Comparison of ENCODE assay signal across 8 cellular contexts in genomic region chr6:80105972-80106417, GRCh38. TPM values are rescaled to one million over a fixed set of nuclear protein-coding genes. Genes with fewer than 3 reads are reported as not detected.
DNase-seq lines count a peak whose midpoint lies in the region; ATAC-seq and TF ChIP-seq lines count a peak whose summit lies in the region.

No MANE protein-coding gene starts in this region.

- intact Hi-C loops in heart left ventricle (cut with DNase I) (loop anchor here in 6 of 10 donors (1.0 to 10.0 kb wide), 5 partner anchors 101 to 871 kb away; partner anchors contain the start of genes TTK (in 6 of the 6) and HMGN3 (in 1 of the 6)), cardiac septum (cut with DNase I) (no loop called here), psoas muscle (cut with DNase I) (no loop called here)

- no peaks in the 10 kb centered on the region for H3K9me3 ChIP-seq in heart left ventricle
- H3K9me3 ChIP-seq in Karpas-422 (ENCODE audit: low read length), result no peaks in the 10 kb centered on the region
- no peaks in the 10 kb centered on the region for H3K9me3 ChIP-seq in endodermal cell (ENCODE audit: control insufficient read depth, low read length)
- H3K9me3 ChIP-seq in psoas muscle, result no peaks in the 10 kb centered on the region

- H3K27me3 Mint-ChIP-seq in endodermal cell (ENCODE audit: insufficient read depth), result peaks cover 7% of the 10 kb centered on the region

- H3K4me2 ChIP-seq in Karpas-422 (ENCODE audit: low read depth, low read length, poor library complexity, severe bottlenecking), result peak overlapping the region; percentile 72

- peaks cover 14% of the 10 kb centered on the region for H3K4me1 Mint-ChIP-seq in endodermal cell

- H3K9ac ChIP-seq in Karpas-422 (ENCODE audit: low read length) (peak overlapping the region; percentile 46), endodermal cell (ENCODE audit: extremely low read depth, low read length, poor library complexity, severe bottlenecking) (no peak overlapping the region)

- peak overlapping the region; percentile 97 for H3K27ac Mint-ChIP-seq in endodermal cell

- ATAC-seq in heart left ventricle (peak in 1 of 4 donors; percentile 1), psoas muscle (peak in 1 of 4 donors; percentile 8)

- H3K4me1 ChIP-seq in heart left ventricle, result peaks cover 0 to 25% (median 7%) of the 10 kb centered on the region in 12 donors
- peaks cover 27% of the 10 kb centered on the region for H3K4me1 ChIP-seq in Karpas-422 (ENCODE audit: low read length)
- peaks cover 3% of the 10 kb centered on the region for H3K4me1 ChIP-seq in endodermal cell (ENCODE audit: control insufficient read depth, insufficient read depth, low read length)
- peaks cover 8% of the 10 kb centered on the region for H3K4me1 ChIP-seq in psoas muscle

- DNase-seq in heart left ventricle, result no peak
- no peak for DNase-seq in cardiac septum (ENCODE audit: low spot score)
- DNase-seq in Karpas-422, result no peak
- DNase-seq in endodermal cell, result no peak
- no peak for DNase-seq in psoas muscle
- DNase-seq in HuH-7.5 (ENCODE audit: low spot score), result no peak
- DNase-seq in NCI-H446 (lab: John Stamatoyannopoulos, UW), result no peak
- DNase-seq in NCI-H1105 treated with DMSO at 0.1 percent for 48 hours (lab: John Stamatoyannopoulos, UW), result no peak

- H3K27me3 ChIP-seq in heart left ventricle (no peaks in the 10 kb centered on the region), Karpas-422 (ENCODE audit: low read length) (no peaks in the 10 kb centered on the region), endodermal cell (ENCODE audit: control insufficient read depth, insufficient read depth, low read length, poor library complexity, severe bottlenecking) (no peaks in the 10 kb centered on the region), psoas muscle (ENCODE audit: insufficient read depth in 3 of 3, low read length in 2 of 3) (no peaks in the 10 kb centered on the region)

- 4 to 7% (median 5%) methylated on average over 6 of the region's 6 CpGs for WGBS in heart left ventricle, 4 donors
- 0 to 18% methylated on average over 2 to 5 of the region's 6 CpGs for WGBS in endodermal cell (ENCODE audit: insufficient coverage in 1 of 2, insufficient read length in 1 of 2), 2 experiments
- 2 to 4% (median 2%) methylated on average over 6 of the region's 6 CpGs for WGBS in psoas muscle, 3 donors

- H4K20me1 ChIP-seq in Karpas-422 (ENCODE audit: insufficient read depth, low read depth, low read length), result no peaks in the 10 kb centered on the region

- H3K36me3 Mint-ChIP-seq in endodermal cell (ENCODE audit: low read depth), result peaks cover 7% of the 10 kb centered on the region

- no peak for TF ChIP-seq POLR2A in heart left ventricle (IDR thresholded peaks at IDR 0.05)

- H3K4me3 Mint-ChIP-seq in endodermal cell, result peak overlapping the region; percentile 89

- peak overlapping the region; percentile 38 for H2AFZ ChIP-seq in Karpas-422 (ENCODE audit: low read length)

- H3K27ac ChIP-seq in heart left ventricle (peak overlapping the region; percentile 8 to 95 (median 82)), Karpas-422 (ENCODE audit: low read length) (no peak overlapping the region), endodermal cell (ENCODE audit: low read depth, low read length) (no peak overlapping the region), psoas muscle (peak overlapping the region; percentile 84)

- no peaks in the 10 kb centered on the region for H3K9me3 Mint-ChIP-seq in endodermal cell

- H3K4me3 ChIP-seq in heart left ventricle (peak overlapping the region in 11 of 12 donors; percentile 27 to 96 (median 89)), Karpas-422 (ENCODE audit: low read length) (peak overlapping the region; percentile 95), endodermal cell (ENCODE audit: low read length) (peak overlapping the region; percentile 96), psoas muscle (peak overlapping the region; percentile 93)

- H3K9me2 ChIP-seq in Karpas-422 (replicated peaks; ENCODE audit: insufficient read depth, low read length), result no peaks in the 10 kb centered on the region

- no peak for TF ChIP-seq CTCF in heart left ventricle (IDR thresholded peaks at IDR 0.05)
- no peak for TF ChIP-seq CTCF in endodermal cell (conservative IDR thresholded peaks at IDR 0.05)
- no peak for TF ChIP-seq CTCF in psoas muscle (IDR thresholded peaks at IDR 0.05)

- H3K36me3 ChIP-seq in heart left ventricle (no peaks in the 10 kb centered on the region), Karpas-422 (ENCODE audit: insufficient read depth, low read length) (0 out of 2 replicates have a peak, but pooled peaks cover 11% of the 10 kb centered on the region), endodermal cell (ENCODE audit: control insufficient read depth, insufficient read depth, low read length) (peaks cover 5% of the 10 kb centered on the region), psoas muscle (ENCODE audit: insufficient read depth in 1 of 2, low read depth in 1 of 2) (no peaks in the 10 kb centered on the region)

- H3K79me2 ChIP-seq in Karpas-422 (ENCODE audit: low read length), result peaks cover 40% of the 10 kb centered on the region

RNA-seq across cellular contexts. Expression of gene BCKDHB, which starts 0.5 kb away (rescaled TPM):
- total RNA-seq in heart left ventricle (10 to 100 TPM; 17.3 to 41.9 (median 31.0) TPM), cardiac septum (23.8 TPM), endodermal cell (10 to 100 TPM; 35.1 to 36.4 TPM), psoas muscle (10 to 100 TPM in 1 of 4 donors, 1 to 10 TPM in 3; 6.5 to 13.9 (median 7.0) TPM)
- polyA plus RNA-seq in heart left ventricle (10 to 100 TPM; 10.1 to 14.1 TPM), psoas muscle (10 to 100 TPM in 1 of 3 donors, 1 to 10 TPM in 2; 3.2 to 10.4 (median 3.5) TPM)
- total RNA-seq in Karpas-422 (2014; rRNA removed; shearing (Covaris generic); ENCODE audit: low replicate concordance), result 53.9 and 58.3 TPM in 2 replicates
- polyA plus RNA-seq in endodermal cell (2013, experiment 1 of 2), result 23.2 TPM
- 20.8 TPM for polyA plus RNA-seq in endodermal cell (2013, experiment 2 of 2)

Comparison
In these comparisons a context has a peak if more than half of its experiments do, and no peak if none do; other contexts are left out.
1. intact Hi-C loops: an anchor here in heart left ventricle (1.0 to 10.0 kb wide); none called in cardiac septum and psoas muscle.
2. H3K27ac ChIP-seq: peak in heart left ventricle (12 of 12) and psoas muscle (single experiment); none in Karpas-422 (single experiment) and endodermal cell (single experiment).
3. Peak in every context shown above with its lines, with median percentiles within 50 percentile points of each other: H3K4me3 ChIP-seq.